Comparison of ENCODE assay signal across 8 cellular contexts in the genomic region with DNA sequence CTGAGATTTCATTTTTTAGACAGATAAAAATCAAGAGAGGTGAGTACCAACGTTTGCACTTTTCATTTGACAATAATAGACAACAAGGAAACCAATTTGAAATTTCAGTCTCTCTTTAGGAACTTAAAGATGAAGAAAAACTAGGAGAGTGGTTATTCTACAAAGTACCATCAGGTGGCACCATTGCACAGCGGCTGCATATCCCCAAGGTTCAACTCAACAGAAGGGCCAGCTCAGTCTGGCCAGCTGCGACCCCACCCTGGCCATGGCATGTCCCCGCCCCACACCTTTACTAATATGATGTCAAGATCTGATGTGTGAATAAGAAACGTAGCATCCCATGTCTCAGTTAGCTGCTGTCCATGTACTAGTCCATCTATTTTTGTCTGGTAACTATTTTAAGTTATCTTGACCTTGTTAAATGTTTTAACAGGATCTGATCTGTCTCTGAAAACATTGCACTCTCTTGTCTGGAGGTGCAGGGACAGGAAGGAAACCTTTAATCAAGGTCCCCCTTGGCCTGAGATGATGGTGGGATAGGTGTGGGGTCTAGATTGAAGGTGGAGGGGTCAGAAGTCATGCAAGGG. TPM values are rescaled to one million over a fixed set of nuclear protein-coding genes. Genes with fewer than 3 reads are reported as not detected.
DNase-seq lines count a peak whose midpoint lies in the region; ATAC-seq and TF ChIP-seq lines count a peak whose summit lies in the region.

No MANE protein-coding gene starts in this region.

- H3K27ac ChIP-seq in lower lobe of right lung: no peak overlapping the region
- H3K27ac ChIP-seq in testis: no peak overlapping the region

- H3K36me3 ChIP-seq in lower lobe of right lung (no peaks in the 10 kb centered on the region), testis (ENCODE audit: low read depth, missing control alignments) (no peaks in the 10 kb centered on the region)

- no peaks in the 10 kb centered on the region for H3K9me3 Mint-ChIP-seq in activated T-cell treated with anti-CD3 and anti-CD28 coated beads, Interleukin-2, amount 50 U/mL, for 4 hours

- DNase-seq in activated T-cell treated with anti-CD3 and anti-CD28 coated beads for 1 hour (ENCODE audit: low read depth) (peak; percentile 6), M059J (ENCODE audit: low read depth) (peak; percentile 54), SKM-1 treated with dmso at 0.1 percent for 144 hours (lab: John Stamatoyannopoulos, UW; ENCODE audit: unreplicated experiment) (peak; percentile 58), dermis microvascular lymphatic vessel endothelial cell (ENCODE audit: low read depth in 2 of 2) (peak; percentile 51 to 76), lower lobe of right lung (no peak), testis (peak; percentile 57), NCI-H1048 (lab: John Stamatoyannopoulos, UW) (no peak)
- DNase-seq in activated T-cell treated with anti-CD3 and anti-CD28 coated beads, Interleukin-2, amount 50 U/mL, for 4 hours: no peak

- H3K4me1 ChIP-seq in lower lobe of right lung (peaks cover 10% of the 10 kb centered on the region), testis (peaks cover 11% of the 10 kb centered on the region)

- no peaks in the 10 kb centered on the region for H3K36me3 Mint-ChIP-seq in activated T-cell treated with anti-CD3 and anti-CD28 coated beads, Interleukin-2, amount 50 U/mL, for 4 hours (ENCODE audit: insufficient read depth)

- H3K27me3 ChIP-seq in lower lobe of right lung (ENCODE audit: low read depth): no peaks in the 10 kb centered on the region
- no peaks in the 10 kb centered on the region for H3K27me3 ChIP-seq in testis

- no peaks in the 10 kb centered on the region for H3K4me1 Mint-ChIP-seq in activated T-cell treated with anti-CD3 and anti-CD28 coated beads, Interleukin-2, amount 50 U/mL, for 4 hours (ENCODE audit: low read depth)

- H3K27me3 Mint-ChIP-seq in activated T-cell treated with anti-CD3 and anti-CD28 coated beads, Interleukin-2, amount 50 U/mL, for 4 hours (ENCODE audit: low read depth): peaks cover 19% of the 10 kb centered on the region

- H3K4me3 ChIP-seq in lower lobe of right lung (no peak overlapping the region), testis (no peak overlapping the region)

- ATAC-seq in activated T-cell treated with anti-CD3 and anti-CD28 coated beads, Interleukin-2, amount 50 U/mL, for 4 hours: no peak
- ATAC-seq in lower lobe of right lung: peak; percentile 79 to 83

- intact Hi-C loops in lower lobe of right lung (cut with DNase I) (loop anchor here (5.0 kb wide), 1 partner anchor 192 kb away; no protein-coding TSS in a partner anchor), testis (cut with DNase I; ENCODE audit: low total_unique reads) (loop anchor here (5.0 kb wide), 1 partner anchor 187 kb away; no protein-coding TSS in a partner anchor)

- H3K9me3 ChIP-seq in lower lobe of right lung: no peaks in the 10 kb centered on the region
- no peaks in the 10 kb centered on the region for H3K9me3 ChIP-seq in testis

- TF ChIP-seq POLR2A in testis (IDR thresholded peaks at IDR 0.05): no peak

- no peak overlapping the region for H3K4me3 Mint-ChIP-seq in activated T-cell treated with anti-CD3 and anti-CD28 coated beads, Interleukin-2, amount 50 U/mL, for 4 hours

- 22 to 25% methylated on average over 5 of the region's 5 CpGs for WGBS in testis, 2 donors

- TF ChIP-seq CTCF in lower lobe of right lung (IDR thresholded peaks at IDR 0.05): peak; percentile 87
- peak; percentile 70 to 86 (median 74) for TF ChIP-seq CTCF in testis (IDR thresholded peaks at IDR 0.05)

RNA-seq across cellular contexts. Expression of a gene that starts 35.5 kb away (rescaled TPM):
- total RNA-seq in activated T-cell treated with anti-CD3 and anti-CD28 coated beads, Interleukin-2, amount 50 U/mL, for 4 hours: under 1 TPM; 0.05 to 0.08 (median 0.05) TPM
- total RNA-seq in M059J (2014; rRNA removed; shearing (Covaris generic)): 0.12 and 1.3 TPM in 2 replicates
- 25.7 and 27.7 TPM in 2 replicates for total RNA-seq in dermis microvascular lymphatic vessel endothelial cell
- total RNA-seq in lower lobe of right lung: 46.0 TPM
- 10 to 100 TPM; 29.2 to 40.2 TPM for total RNA-seq in testis
- polyA plus RNA-seq in testis (ENCODE audit: insufficient read depth, low read depth, low replicate concordance): 21.0 TPM

Comparison
In these comparisons a context has a peak if more than half of its experiments do, and no peak if none do; other contexts are left out.
1. DNase-seq: peak in activated T-cell treated with anti-CD3 and anti-CD28 coated beads for 1 hour (single experiment), M059J (single experiment), SKM-1 treated with dmso at 0.1 percent for 144 hours (single experiment), dermis microvascular lymphatic vessel endothelial cell (2 of 2) and testis (single experiment); none in activated T-cell treated with anti-CD3 and anti-CD28 coated beads, Interleukin-2, amount 50 U/mL, for 4 hours (single experiment), lower lobe of right lung (single experiment) and NCI-H1048 (single experiment).
2. ATAC-seq: peak in lower lobe of right lung (2 of 2); none in activated T-cell treated with anti-CD3 and anti-CD28 coated beads, Interleukin-2, amount 50 U/mL, for 4 hours (0 of 2).
3. RNA of a gene that starts 35.5 kb away (total RNA-seq): 46.0 TPM in lower lobe of right lung (single experiment), 29.2 to 40.2 TPM in testis and 25.7 to 27.7 TPM in dermis microvascular lymphatic vessel endothelial cell; 0.12 to 1.3 TPM in M059J and 0.05 to 0.08 TPM in activated T-cell treated with anti-CD3 and anti-CD28 coated beads, Interleukin-2, amount 50 U/mL, for 4 hours; every median in the first group is over 10 times any median in the second.